Comparison of ENCODE assay signal across 1 cellular context in genomic region chr2:177262958-177263450, GRCh38.
TF ChIP-seq lines count a peak whose summit lies in the region.

No MANE protein-coding gene starts in this region.

TF ChIP-seq in GM23338, 12 proteins besides CTCF, POLR2A, EP300 and RAD21 (continued from another document):
- TF ChIP-seq ZNF462 (CRISPR knock-in tag; IDR thresholded peaks at IDR 0.05) (no peak), JUNB (IDR thresholded peaks at IDR 0.05; ENCODE audit: unreplicated experiment) (no peak), EZH2 (IDR thresholded peaks at IDR 0.05; ENCODE audit: low read depth, unreplicated experiment) (no peak)
